Comparison of ENCODE assay signal across 8 cellular contexts in genomic region chr2:175167792-175168563, GRCh38. TPM values are rescaled to one million over a fixed set of nuclear protein-coding genes. Genes with fewer than 3 reads are reported as not detected.
A peak's percentile ranks its signal among the peaks of the same experiment; 100 is the strongest.
DNase-seq lines count a peak whose midpoint lies in the region; ATAC-seq lines count a peak whose summit lies in the region.

A gene with protein sequence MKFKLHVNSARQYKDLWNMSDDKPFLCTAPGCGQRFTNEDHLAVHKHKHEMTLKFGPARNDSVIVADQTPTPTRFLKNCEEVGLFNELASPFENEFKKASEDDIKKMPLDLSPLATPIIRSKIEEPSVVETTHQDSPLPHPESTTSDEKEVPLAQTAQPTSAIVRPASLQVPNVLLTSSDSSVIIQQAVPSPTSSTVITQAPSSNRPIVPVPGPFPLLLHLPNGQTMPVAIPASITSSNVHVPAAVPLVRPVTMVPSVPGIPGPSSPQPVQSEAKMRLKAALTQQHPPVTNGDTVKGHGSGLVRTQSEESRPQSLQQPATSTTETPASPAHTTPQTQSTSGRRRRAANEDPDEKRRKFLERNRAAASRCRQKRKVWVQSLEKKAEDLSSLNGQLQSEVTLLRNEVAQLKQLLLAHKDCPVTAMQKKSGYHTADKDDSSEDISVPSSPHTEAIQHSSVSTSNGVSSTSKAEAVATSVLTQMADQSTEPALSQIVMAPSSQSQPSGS (minus strand): TSS chr2:175168203. CDS start chr2:175136443, 31,760 bp downstream.

- peaks cover 12 to 40% (median 27%) of the 10 kb centered on the region in 10 experiments for H3K4me1 ChIP-seq in BLaER1 treated with 17β-estradiol and CSF1 and Interleukin-3, amounts not matched to agents 10 nM and 100 nM

- H3K4me3 ChIP-seq in BLaER1 treated with 17β-estradiol and CSF1 and Interleukin-3, amounts not matched to agents 10 nM and 100 nM: peak within 1 kb of the TSS; percentile 82 to 96 (median 94)

- intact Hi-C loops in left colon (cut with DNase I, micrococcal nuclease): no loop called here

- peak; percentile 100 for DNase-seq in NCI-H748 (lab: John Stamatoyannopoulos, UW; ENCODE audit: unreplicated experiment)
- peak; percentile 96 for DNase-seq in activated CD4-positive, alpha-beta T cell treated with anti-CD3 and anti-CD28 coated beads, Interleukin-2, amount 50 U/mL, for 1 hour
- peak; percentile 33 for DNase-seq in cortex of kidney (lab: John Stamatoyannopoulos, UW)
- DNase-seq in left colon: peak; percentile 96 to 100
- peak; percentile 99 for DNase-seq in stimulated activated CD4-positive, alpha-beta T cell treated with anti-CD3 and anti-CD28 coated beads, Interleukin-1b, Interleukin-23, amount 100 ng/mL, for 48 hours

- H3K27me3 ChIP-seq in BLaER1 treated with 17β-estradiol and CSF1 and Interleukin-3, amounts not matched to agents 10 nM and 100 nM: no peaks in the 10 kb centered on the region

- peak within 1 kb of the TSS; percentile 80 to 93 (median 85) for H3K4me2 ChIP-seq in BLaER1 treated with 17β-estradiol and CSF1 and Interleukin-3, amounts not matched to agents 10 nM and 100 nM

- H3K9ac ChIP-seq in BLaER1 treated with 17β-estradiol and CSF1 and Interleukin-3, amounts not matched to agents 10 nM and 100 nM: peak within 1 kb of the TSS; percentile 92 to 99 (median 97)

- peaks cover 0 to 50% (median 28%) of the 10 kb centered on the region in 11 experiments; a peak in 20 of 22 replicates for H3K36me3 ChIP-seq in BLaER1 treated with 17β-estradiol and CSF1 and Interleukin-3, amounts not matched to agents 10 nM and 100 nM

- peak within 1 kb of the TSS; percentile 90 to 97 (median 96) for H3K27ac ChIP-seq in BLaER1 treated with 17β-estradiol and CSF1 and Interleukin-3, amounts not matched to agents 10 nM and 100 nM

- H4K20me1 ChIP-seq in BLaER1 treated with 17β-estradiol and CSF1 and Interleukin-3, amounts not matched to agents 10 nM and 100 nM: peaks cover 8 to 61% (median 38%) of the 10 kb centered on the region in 11 experiments; a peak in 18 of 22 replicates

- peak; percentile 91 for ATAC-seq in GM19351 (IDR thresholded peaks at IDR 0.05; ENCODE audit: unreplicated experiment)
- peak; percentile 94 for ATAC-seq in HG03521 (IDR thresholded peaks at IDR 0.05; ENCODE audit: unreplicated experiment)
- peak; percentile 93 for ATAC-seq in left colon

- H3K9me3 ChIP-seq in BLaER1 treated with 17β-estradiol and CSF1 and Interleukin-3, amounts not matched to agents 10 nM and 100 nM (replicated peaks in 1 of 11): peaks cover 0 to 13% (median 3%) of the 10 kb centered on the region in 11 experiments; a peak in 6 of 22 replicates

RNA-seq across cellular contexts. Expression of the gene that starts here (rescaled TPM):
- total RNA-seq in left colon: 10 to 100 TPM; 35.4 to 36.9 TPM

Comparison
In these comparisons a context has a peak if more than half of its experiments do, and no peak if none do; other contexts are left out.
1. Peak in every context shown above with its lines: DNase-seq, ATAC-seq, H3K4me3 ChIP-seq and H3K27ac ChIP-seq.
2. DNase-seq: peak in every context shown above with its lines; median percentile 100 in NCI-H748; 99 in stimulated activated CD4-positive, alpha-beta T cell treated with anti-CD3 and anti-CD28 coated beads, Interleukin-1b, Interleukin-23, amount 100 ng/mL, for 48 hours; 98 in left colon; 96 in activated CD4-positive, alpha-beta T cell treated with anti-CD3 and anti-CD28 coated beads, Interleukin-2, amount 50 U/mL, for 1 hour; 33 in cortex of kidney.